9 cellular contexts compared by ENCODE assay signal in the genomic region with DNA sequence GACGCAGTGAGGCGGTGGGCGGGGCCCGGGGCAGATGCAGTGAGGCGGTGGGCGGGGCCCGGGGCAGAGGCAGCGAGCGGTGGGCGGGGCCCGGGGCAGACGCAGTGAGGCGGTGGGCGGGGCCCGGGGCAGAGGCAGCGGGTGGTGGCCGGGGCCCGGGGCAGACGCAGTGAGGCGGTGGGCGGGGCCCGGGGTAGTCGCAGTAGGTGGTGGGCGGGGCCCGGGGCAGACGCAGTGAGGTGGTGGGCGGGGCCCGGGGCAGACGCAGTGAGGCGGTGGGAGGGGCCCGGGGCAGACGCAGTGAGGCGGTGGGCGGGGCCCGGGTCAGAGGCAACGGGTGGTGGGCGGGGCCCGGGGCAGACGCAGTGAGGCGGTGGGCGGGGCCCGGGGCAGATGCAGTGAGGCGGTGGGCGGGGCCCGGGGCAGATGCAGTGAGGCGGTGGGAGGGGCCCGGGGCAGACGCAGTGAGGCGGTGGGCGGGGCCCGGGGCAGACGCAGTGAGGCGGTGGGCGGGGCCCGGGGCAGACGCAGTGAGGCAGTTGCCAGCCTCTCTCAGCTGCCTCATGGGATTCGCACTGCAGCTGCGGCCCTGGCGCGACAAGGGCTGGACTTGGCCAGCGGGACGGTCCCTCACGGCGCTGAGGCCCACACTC. TPM values are rescaled to one million over a fixed set of nuclear protein-coding genes. Genes with fewer than 3 reads are reported as not detected.
DNase-seq lines count a peak whose midpoint lies in the region; ATAC-seq and TF ChIP-seq lines count a peak whose summit lies in the region.
"Not testable (repeated sequence)": the region's sequence is repeated elsewhere in the genome, so short reads cannot be mapped to it uniquely, and the experiment has no call there.
"Had no signal": no experiment of that assay in that cellular context is flagged by ENCODE, and none has a peak within 500 bp of the region (broad histone marks: within the 10 kb centered on the region; RNA-seq: fewer than 3 reads in every experiment).

No MANE protein-coding gene starts in this region.

- not testable (repeated sequence) for H3K4me1 ChIP-seq in GM23248 (ENCODE audit: insufficient read depth); right cardiac atrium (ENCODE audit: control insufficient read depth, insufficient read depth, low read length); neuronal stem cell (ENCODE audit: control insufficient read depth in 2 of 2, insufficient read depth in 1 of 2, low read depth in 1 of 2, low read length in 2 of 2)
- peaks cover 0 to 13% (median 6%) of the 10 kb centered on the region in 4 donors for H3K4me1 ChIP-seq in esophagus muscularis mucosa

- not testable (repeated sequence) for H2AFZ ChIP-seq in GM23248; neuronal stem cell (ENCODE audit: low read length)

- H4K8ac ChIP-seq in neuronal stem cell (ENCODE audit: low read depth, low read length), result not testable (repeated sequence)

- H3F3A ChIP-seq in GM23248 (ENCODE audit: insufficient read depth), result peaks cover 17% of the 10 kb centered on the region

- intact Hi-C loops in esophagus muscularis mucosa (cut with DNase I), result not testable (repeated sequence)
- intact Hi-C loops in right cardiac atrium (cut with DNase I), result loop anchor here in 1 of 4 donors (10.0 kb wide), 1 partner anchor 109 kb away; no protein-coding TSS in a partner anchor

- H3K27me3 ChIP-seq in GM23248 (replicated peaks; ENCODE audit: insufficient read depth); MG63; esophagus muscularis mucosa; right cardiac atrium (ENCODE audit: control insufficient read depth, insufficient read depth); neuronal stem cell (ENCODE audit: control insufficient read depth in 3 of 3, insufficient read depth in 3 of 3, low read depth in 1 of 3, low read length in 3 of 3): not testable (repeated sequence)

- not testable (repeated sequence) for TF ChIP-seq CTCF in esophagus muscularis mucosa (IDR thresholded peaks at IDR 0.05)

- TF ChIP-seq POLR2A in esophagus muscularis mucosa (IDR thresholded peaks at IDR 0.05; ENCODE audit: low read depth), result not testable (repeated sequence)

- TF ChIP-seq EP300 in esophagus muscularis mucosa (IDR thresholded peaks at IDR 0.05), result not testable (repeated sequence)

- not testable (repeated sequence) for H2BK12ac ChIP-seq in neuronal stem cell (ENCODE audit: low read length)

- H3K9me2 ChIP-seq in GM23248 (ENCODE audit: insufficient read depth), result not testable (repeated sequence)

- not testable (repeated sequence) for H3K4ac ChIP-seq in neuronal stem cell (ENCODE audit: low read length)

- H4K20me1 ChIP-seq in GM23248 (ENCODE audit: insufficient read depth), result not testable (repeated sequence)

- H3K14ac ChIP-seq in neuronal stem cell (ENCODE audit: low read length), result not testable (repeated sequence)

- not testable (repeated sequence) for H2BK15ac ChIP-seq in neuronal stem cell (ENCODE audit: low read length)

- not testable (repeated sequence) for H3K4me2 ChIP-seq in GM23248 (ENCODE audit: unreplicated experiment); neuronal stem cell (ENCODE audit: insufficient read depth, low read length, poor library complexity, severe bottlenecking)

- H3K4me3 Mint-ChIP-seq in activated T-cell treated with anti-CD3 and anti-CD28 coated beads, Interleukin-2, amount 50 U/mL, for 4 hours, result not testable (repeated sequence)

- H3K18ac ChIP-seq in neuronal stem cell (ENCODE audit: low read length), result peak overlapping the region; percentile 59

- not testable (repeated sequence) for H3K9me3 ChIP-seq in GM23248 (ENCODE audit: low read depth); MG63; esophagus muscularis mucosa; right cardiac atrium (ENCODE audit: control insufficient read depth, low read length); neuronal stem cell (replicated peaks in 1 of 2; ENCODE audit: control insufficient read depth in 2 of 2, insufficient read depth in 1 of 2, low read depth in 1 of 2, low read length in 2 of 2)

- H3K79me1 ChIP-seq in neuronal stem cell (ENCODE audit: low read depth, low read length), result not testable (repeated sequence)

- not testable (repeated sequence) for H2BK120ac ChIP-seq in neuronal stem cell (ENCODE audit: low read depth, low read length)

- WGBS in GM23248 (ENCODE audit: low coverage in 1 of 2, low lambda C conversion rate in 2 of 2, missing lambda C conversion rate in 2 of 2), 2 experiments, result 86 to 100% methylated on average over 5 to 53 of the region's 64 CpGs
- 83% methylated on average over 17 of the region's 64 CpGs for WGBS in esophagus muscularis mucosa
- 94% methylated on average over 55 of the region's 64 CpGs for WGBS in right cardiac atrium
- WGBS in neuronal stem cell (ENCODE audit: extremely low coverage in 2 of 2, insufficient read length in 2 of 2, insufficient replicate concordance in 1 of 2), 2 donors, result no CpG with 5 or more reads among the region's 64 CpGs

- not testable (repeated sequence) for H2BK5ac ChIP-seq in neuronal stem cell (ENCODE audit: low read length)

- H4K91ac ChIP-seq in neuronal stem cell (ENCODE audit: low read depth, low read length, poor library complexity), result not testable (repeated sequence)

- H3K4me3 ChIP-seq in GM23248; MG63; esophagus muscularis mucosa; right cardiac atrium (ENCODE audit: low read length); neuronal stem cell (ENCODE audit: low read length in 2 of 2): not testable (repeated sequence)

- not testable (repeated sequence) for H3K9me3 Mint-ChIP-seq in activated T-cell treated with anti-CD3 and anti-CD28 coated beads, Interleukin-2, amount 50 U/mL, for 4 hours

- DNase-seq in GM23248, result peak; percentile 44
- peak; percentile 14 for DNase-seq in MG63
- DNase-seq in T1000 (lab: John Stamatoyannopoulos, UW), result peak; percentile 62
- DNase-seq in activated T-cell treated with anti-CD3 and anti-CD28 coated beads, Interleukin-2, amount 50 U/mL, for 4 hours, result peak; percentile 3
- not testable (repeated sequence) for DNase-seq in esophagus muscularis mucosa (ENCODE audit: extremely low spot score); neuronal stem cell (ENCODE audit: low spot score)
- DNase-seq in right cardiac atrium, result peak in 2 of 3 donors; percentile 16 to 43
- DNase-seq in stimulated activated naive CD8-positive, alpha-beta T cell treated with anti-CD3 and anti-CD28 coated beads, Interleukin-15, Interleukin-2, amounts not matched to agents 100 U/mL and 50 U/mL, for 24 hours, result peak; percentile 2

- in situ Hi-C loops in GM23248 (cut with MboI), result not testable (repeated sequence)

- not testable (repeated sequence) for H3K79me2 ChIP-seq in GM23248 (ENCODE audit: insufficient read depth)

- not testable (repeated sequence) for H3K9ac ChIP-seq in GM23248; neuronal stem cell (ENCODE audit: low read depth, low read length, poor library complexity)

- not testable (repeated sequence) for H3K27ac ChIP-seq in GM23248; right cardiac atrium (ENCODE audit: low read length); neuronal stem cell (replicated peaks; ENCODE audit: low read length)
- H3K27ac ChIP-seq in esophagus muscularis mucosa (replicated peaks in 1 of 4), result peak overlapping the region; percentile 20 to 46 (median 42)

- not testable (repeated sequence) for ATAC-seq in activated T-cell treated with anti-CD3 and anti-CD28 coated beads, Interleukin-2, amount 50 U/mL, for 4 hours; right cardiac atrium; stimulated activated naive CD8-positive, alpha-beta T cell treated with anti-CD3 and anti-CD28 coated beads, Interleukin-15, Interleukin-2, amounts not matched to agents 100 U/mL and 50 U/mL, for 24 hours

- not testable (repeated sequence) for H3K4me1 Mint-ChIP-seq in activated T-cell treated with anti-CD3 and anti-CD28 coated beads, Interleukin-2, amount 50 U/mL, for 4 hours (ENCODE audit: low read depth)

- not testable (repeated sequence) for H3K23ac ChIP-seq in neuronal stem cell (ENCODE audit: low read depth, low read length, poor library complexity)

- not testable (repeated sequence) for H3K36me3 Mint-ChIP-seq in activated T-cell treated with anti-CD3 and anti-CD28 coated beads, Interleukin-2, amount 50 U/mL, for 4 hours (ENCODE audit: insufficient read depth)

- H3K36me3 ChIP-seq in GM23248 (ENCODE audit: low read depth), result not testable (repeated sequence)
- peaks cover 39% of the 10 kb centered on the region for H3K36me3 ChIP-seq in MG63
- H3K36me3 ChIP-seq in esophagus muscularis mucosa, result peaks cover 34 to 39% (median 37%) of the 10 kb centered on the region in 4 donors
- peaks cover 0 to 13% of the 10 kb centered on the region in 2 donors for H3K36me3 ChIP-seq in neuronal stem cell (replicated peaks in 1 of 2; ENCODE audit: control insufficient read depth in 2 of 2, insufficient read depth in 2 of 2, low read length in 2 of 2)

- H2AK5ac ChIP-seq in neuronal stem cell (ENCODE audit: low read depth, low read length), result not testable (repeated sequence)

- H3K27me3 Mint-ChIP-seq in activated T-cell treated with anti-CD3 and anti-CD28 coated beads, Interleukin-2, amount 50 U/mL, for 4 hours (ENCODE audit: low read depth), result not testable (repeated sequence)

RNA-seq across cellular contexts. Expression of gene COL6A1, which starts 24.4 kb away (rescaled TPM):
- 1,783 and 1,897 TPM in 2 replicates for total RNA-seq in GM23248 (2014; rRNA removed; shearing (Covaris generic))
- polyA plus RNA-seq in GM23248 (2016; fragmentation: Nextera tagmentation; extraction: Ambion mirVana) (685 and 707 TPM in 2 replicates), right cardiac atrium (165 TPM)
- total RNA-seq in MG63 (2014; rRNA removed; shearing (Covaris generic); ENCODE audit: low replicate concordance), result 817 and 868 TPM in 2 replicates
- 1 to 10 TPM; 2.8 to 3.6 (median 3.0) TPM for total RNA-seq in activated T-cell treated with anti-CD3 and anti-CD28 coated beads, Interleukin-2, amount 50 U/mL, for 4 hours
- total RNA-seq in esophagus muscularis mucosa (1,000 to 10,000 TPM in 2 of 4 donors, 100 to 1,000 TPM in 2; 646 to 1,432 (median 1,078) TPM), right cardiac atrium (100 to 1,000 TPM; 112 to 192 (median 171) TPM)
- polyA plus RNA-seq in neuronal stem cell (2013, experiment 1 of 2), result 54.3 TPM
- 53.4 TPM for polyA plus RNA-seq in neuronal stem cell (2013, experiment 2 of 2)
- polyA plus RNA-seq: IgD-negative memory B cell had no signal

Comparison
In these comparisons a context has a peak if more than half of its experiments do, and no peak if none do; other contexts are left out.
1. RNA of gene COL6A1, which starts 24.4 kb away (total RNA-seq): 1,783 to 1,897 TPM in GM23248, 646 to 1,432 TPM in esophagus muscularis mucosa, 817 to 868 TPM in MG63 and 112 to 192 TPM in right cardiac atrium; 2.8 to 3.6 TPM in activated T-cell treated with anti-CD3 and anti-CD28 coated beads, Interleukin-2, amount 50 U/mL, for 4 hours; every median in the first group is over 10 times any median in the second.